Comparison of ENCODE assay signal across 8 cellular contexts in genomic region chr15:55290361-55291057, GRCh38. TPM values are rescaled to one million over a fixed set of nuclear protein-coding genes. Genes with fewer than 3 reads are reported as not detected.
DNase-seq lines count a peak whose midpoint lies in the region; FAIRE-seq and TF ChIP-seq lines count a peak whose summit lies in the region.

No MANE protein-coding gene starts in this region.

- TF ChIP-seq POLR2A in suprapubic skin (IDR thresholded peaks at IDR 0.05) = no peak

- FAIRE-seq in frontal cortex (lab: Jason Lieb, UNC) = no peak

- no peaks in the 10 kb centered on the region for H3K27me3 ChIP-seq in MG63
- no peaks in the 10 kb centered on the region for H3K27me3 ChIP-seq in SJSA1 (replicated peaks)
- H3K27me3 ChIP-seq in suprapubic skin = no peaks in the 10 kb centered on the region

- H3K4me3 ChIP-seq in HEK293 (ENCODE audit: low read depth, low read length) = peak overlapping the region; percentile 70
- H3K4me3 ChIP-seq in MG63 = peak overlapping the region; percentile 66
- H3K4me3 ChIP-seq in SJSA1 = peak overlapping the region; percentile 88
- H3K4me3 ChIP-seq in suprapubic skin = peak overlapping the region; percentile 77

- CTCF ChIA-PET in HEK293 (lab: Yijun Ruan, JAX) = interaction anchor here (0.6 to 2.4 kb wide), 9 partner anchors 45 to 159 kb away, joined by 3 to 13 read pairs (median 4); no protein-coding TSS in a partner anchor

- peak; percentile 52 for DNase-seq in GM04504 (ENCODE audit: low read depth)
- peak; percentile 79 for DNase-seq in MG63
- DNase-seq in SJSA1 (ENCODE audit: low read depth in 1 of 2, low spot score in 2 of 2) = peak; percentile 84 to 88
- DNase-seq in activated naive CD4-positive, alpha-beta T cell treated with Interleukin-2 at 50 U/mL for 16 hours = peak; percentile 87
- peak; percentile 69 to 78 for DNase-seq in frontal cortex (ENCODE audit: low spot score in 2 of 2)
- peak in 53 of 56 donors; percentile 7 to 85 (median 53) for DNase-seq in nucleus accumbens (lab: John Stamatoyannopoulos, UW)
- DNase-seq in suprapubic skin (ENCODE audit: low spot score in 2 of 2) = peak; percentile 90 to 92

- TF ChIP-seq EP300 in suprapubic skin (IDR thresholded peaks at IDR 0.05) = no peak

- H3K36me3 ChIP-seq in HEK293 (ENCODE audit: control insufficient read depth in 2 of 2, insufficient read depth in 1 of 2, low read length in 2 of 2) (no peaks in the 10 kb centered on the region), MG63 (no peaks in the 10 kb centered on the region), SJSA1 (peaks cover 13% of the 10 kb centered on the region), suprapubic skin (no peaks in the 10 kb centered on the region)

- peak overlapping the region; percentile 76; the same call in 1 of the 2 replicates for H3K27ac ChIP-seq in HEK293 (ENCODE audit: extremely low read depth, low read depth, low read length)
- peak overlapping the region; percentile 75 for H3K27ac ChIP-seq in SJSA1
- peak overlapping the region; percentile 82 for H3K27ac ChIP-seq in suprapubic skin

- TF ChIP-seq CTCF in HEK293 (tag by site-specific recombination; IDR thresholded peaks at IDR 0.05) = peak; percentile 77
- peak; percentile 83 to 89 for TF ChIP-seq CTCF in suprapubic skin (IDR thresholded peaks at IDR 0.05)

- 15% methylated on average over 23 of the region's 23 CpGs for WGBS in suprapubic skin

- H3K9me3 ChIP-seq in HEK293 (ENCODE audit: control insufficient read depth, insufficient read depth, low read depth, low read length) = no peaks in the 10 kb centered on the region
- no peaks in the 10 kb centered on the region for H3K9me3 ChIP-seq in MG63
- no peaks in the 10 kb centered on the region for H3K9me3 ChIP-seq in SJSA1 (replicated peaks)
- no peaks in the 10 kb centered on the region for H3K9me3 ChIP-seq in suprapubic skin

- H3K4me1 ChIP-seq in HEK293 (ENCODE audit: control insufficient read depth, insufficient read depth, low read length) (peaks cover 2% of the 10 kb centered on the region; the same call in 1 of the 2 replicates), SJSA1 (replicated peaks) (peaks cover 7% of the 10 kb centered on the region), suprapubic skin (peaks cover 18% of the 10 kb centered on the region)

- POLR2A ChIA-PET in HEK293 (lab: Yijun Ruan, JAX) = no interaction called here

TF ChIP-seq in HEK293, 187 proteins besides CTCF, POLR2A, EP300 and RAD21 (continues in another document):
- TF ChIP-seq GLIS1 (tag by site-specific recombination; IDR thresholded peaks at IDR 0.05) = peak; percentile 80
- TF ChIP-seq ZNF544 (tag by site-specific recombination; IDR thresholded peaks at IDR 0.05) = no peak
- TF ChIP-seq, protein P1, sequence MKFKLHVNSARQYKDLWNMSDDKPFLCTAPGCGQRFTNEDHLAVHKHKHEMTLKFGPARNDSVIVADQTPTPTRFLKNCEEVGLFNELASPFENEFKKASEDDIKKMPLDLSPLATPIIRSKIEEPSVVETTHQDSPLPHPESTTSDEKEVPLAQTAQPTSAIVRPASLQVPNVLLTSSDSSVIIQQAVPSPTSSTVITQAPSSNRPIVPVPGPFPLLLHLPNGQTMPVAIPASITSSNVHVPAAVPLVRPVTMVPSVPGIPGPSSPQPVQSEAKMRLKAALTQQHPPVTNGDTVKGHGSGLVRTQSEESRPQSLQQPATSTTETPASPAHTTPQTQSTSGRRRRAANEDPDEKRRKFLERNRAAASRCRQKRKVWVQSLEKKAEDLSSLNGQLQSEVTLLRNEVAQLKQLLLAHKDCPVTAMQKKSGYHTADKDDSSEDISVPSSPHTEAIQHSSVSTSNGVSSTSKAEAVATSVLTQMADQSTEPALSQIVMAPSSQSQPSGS (tag by site-specific recombination; IDR thresholded peaks at IDR 0.05; ENCODE audit: low read depth) = no peak
- TF ChIP-seq ZNF274 (IDR thresholded peaks at IDR 0.05; ENCODE audit: low read length) = no peak
- TF ChIP-seq ZNF274 (tag by site-specific recombination; IDR thresholded peaks at IDR 0.05; ENCODE audit: borderline replicate concordance) = no peak
- TF ChIP-seq ZNF549 (tag by site-specific recombination; IDR thresholded peaks at IDR 0.05) = no peak
- TF ChIP-seq ZNF18 (tag by site-specific recombination; IDR thresholded peaks at IDR 0.05) = peak; percentile 98
- peak; percentile 27; the same call in 1 of the 2 replicates for TF ChIP-seq ZNF600 (tag by site-specific recombination; IDR thresholded peaks at IDR 0.05)
- no peak for TF ChIP-seq ZNF624 (tag by site-specific recombination; IDR thresholded peaks at IDR 0.05)
- TF ChIP-seq EGR2 (tag by site-specific recombination; IDR thresholded peaks at IDR 0.05; ENCODE audit: low read depth) = 0 out of 2 replicates have a peak, but pooled peaks have one; percentile 44
- peak; percentile 40 for TF ChIP-seq ZFHX2 (tag by site-specific recombination; conservative IDR thresholded peaks at IDR 0.05)
- TF ChIP-seq, protein P2, sequence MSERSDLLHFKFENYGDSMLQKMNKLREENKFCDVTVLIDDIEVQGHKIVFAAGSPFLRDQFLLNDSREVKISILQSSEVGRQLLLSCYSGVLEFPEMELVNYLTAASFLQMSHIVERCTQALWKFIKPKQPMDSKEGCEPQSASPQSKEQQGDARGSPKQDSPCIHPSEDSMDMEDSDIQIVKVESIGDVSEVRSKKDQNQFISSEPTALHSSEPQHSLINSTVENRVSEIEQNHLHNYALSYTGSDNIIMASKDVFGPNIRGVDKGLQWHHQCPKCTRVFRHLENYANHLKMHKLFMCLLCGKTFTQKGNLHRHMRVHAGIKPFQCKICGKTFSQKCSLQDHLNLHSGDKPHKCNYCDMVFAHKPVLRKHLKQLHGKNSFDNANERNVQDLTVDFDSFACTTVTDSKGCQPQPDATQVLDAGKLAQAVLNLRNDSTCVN (tag by site-specific recombination; optimal IDR thresholded peaks at IDR 0.05) = peak; percentile 20
- peak; percentile 88 for TF ChIP-seq ZNF654 (tag by site-specific recombination; IDR thresholded peaks at IDR 0.05; ENCODE audit: low read depth)
- peak; percentile 72 for TF ChIP-seq GLIS2 (tag by site-specific recombination; IDR thresholded peaks at IDR 0.05)
- 0 out of 2 replicates have a peak, but pooled peaks have one; percentile 22 for TF ChIP-seq BCL6B (tag by site-specific recombination; IDR thresholded peaks at IDR 0.05)
- TF ChIP-seq ZBTB21 (tag by site-specific recombination; IDR thresholded peaks at IDR 0.05) = no peak
- TF ChIP-seq IKZF3 (tag by site-specific recombination; IDR thresholded peaks at IDR 0.05) = no peak; the same call in 1 of the 2 replicates

RNA-seq across cellular contexts. Expression of gene RAB27A, which starts 0.9 kb away (rescaled TPM):
- total RNA-seq in MG63 (2014; rRNA removed; shearing (Covaris generic); ENCODE audit: low replicate concordance) = 4.3 and 27.5 TPM in 2 replicates
- total RNA-seq in SJSA1 (2014; rRNA removed; shearing (Covaris generic)) = 13.0 and 20.3 TPM in 2 replicates
- total RNA-seq in frontal cortex (8.2 TPM), suprapubic skin (10 to 100 TPM in 2 of 4 donors, 1 to 10 TPM in 2; 7.8 to 16.1 (median 9.2) TPM)

RNA-seq across cellular contexts. Expression of gene PIGBOS1, which starts 28.4 kb away (rescaled TPM):
- total RNA-seq in MG63 (2014; rRNA removed; shearing (Covaris generic); ENCODE audit: low replicate concordance) = 23.3 and 50.0 TPM in 2 replicates
- 23.9 and 39.6 TPM in 2 replicates for total RNA-seq in SJSA1 (2014; rRNA removed; shearing (Covaris generic))
- total RNA-seq in frontal cortex = 7.7 TPM
- total RNA-seq in suprapubic skin = 10 to 100 TPM in 1 of 4 donors, 1 to 10 TPM in 3; 4.1 to 17.8 (median 8.9) TPM

RNA-seq across cellular contexts. Expression of gene PIGB, which starts 28.5 kb away (rescaled TPM):
- total RNA-seq in MG63 (2014; rRNA removed; shearing (Covaris generic); ENCODE audit: low replicate concordance) = 11.2 and 12.8 TPM in 2 replicates
- 17.0 and 20.6 TPM in 2 replicates for total RNA-seq in SJSA1 (2014; rRNA removed; shearing (Covaris generic))
- 6.1 TPM for total RNA-seq in frontal cortex
- 10 to 100 TPM in 2 of 4 donors, 1 to 10 TPM in 2; 6.7 to 13.2 (median 9.9) TPM for total RNA-seq in suprapubic skin

Comparison
In these comparisons a context has a peak if more than half of its experiments do, and no peak if none do; other contexts are left out.
1. Peak in every context shown above with its lines: DNase-seq, H3K4me3 ChIP-seq and H3K27ac ChIP-seq.